21 cellular contexts compared by ENCODE assay signal in genomic region chr11:66904981-66905521, GRCh38. TPM values are rescaled to one million over a fixed set of nuclear protein-coding genes. Genes with fewer than 3 reads are reported as not detected.
DNase-seq lines count a peak whose midpoint lies in the region; ATAC-seq and TF ChIP-seq lines count a peak whose summit lies in the region.
"Had no signal": no experiment of that assay in that cellular context is flagged by ENCODE, and none has a peak within 500 bp of the region (broad histone marks: within the 10 kb centered on the region; RNA-seq: fewer than 3 reads in every experiment).

No MANE protein-coding gene starts in this region.

- no TSS peak for BruUV-seq in PC-9 (replicated peaks; lab: Mats Ljungman, UMichigan)

- TF ChIP-seq POLR2A in suprapubic skin (IDR thresholded peaks at IDR 0.05) = no peak

- H3K4me1 ChIP-seq in HEK293 (ENCODE audit: control insufficient read depth, insufficient read depth, low read length) (no peaks in the 10 kb centered on the region; the same call in 1 of the 2 replicates), PC-9 (replicated peaks; ENCODE audit: insufficient read depth) (peaks cover 34% of the 10 kb centered on the region), suprapubic skin (peaks cover 22% of the 10 kb centered on the region)

- CTCF ChIA-PET in HEK293 (lab: Yijun Ruan, JAX) = no interaction called here
- CTCF ChIA-PET in PC-9 (lab: Charles Lee) = no interaction called here

- no peaks in the 10 kb centered on the region for H3K9me3 ChIP-seq in HEK293 (ENCODE audit: control insufficient read depth, insufficient read depth, low read depth, low read length)
- H3K9me3 ChIP-seq in PC-9 (ENCODE audit: insufficient read depth, low read depth) = no peaks in the 10 kb centered on the region
- no peaks in the 10 kb centered on the region for H3K9me3 ChIP-seq in suprapubic skin
- H3K9me3 ChIP-seq: gastroesophageal sphincter, ovary, right atrium auricular region had no signal

- TF ChIP-seq CTCF in 22Rv1 (IDR thresholded peaks at IDR 0.05) (no peak), HEK293 (tag by site-specific recombination; IDR thresholded peaks at IDR 0.05) (no peak), PC-9 (conservative IDR thresholded peaks at IDR 0.05) (no peak), suprapubic skin (IDR thresholded peaks at IDR 0.05) (no peak)

- POLR2A ChIA-PET in HEK293 (lab: Yijun Ruan, JAX) = no interaction called here
- POLR2A ChIA-PET in PC-9 (lab: Charles Lee; ENCODE audit: unreplicated experiment) = no interaction called here

- peak overlapping the region; percentile 48 for H3K4me2 ChIP-seq in PC-9

- H3K9me2 ChIP-seq in PC-9 (ENCODE audit: insufficient read depth) = no peaks in the 10 kb centered on the region

- no peak overlapping the region for H3K4me3 ChIP-seq in HEK293 (ENCODE audit: low read depth, low read length)
- no peak overlapping the region for H3K4me3 ChIP-seq in PC-9
- H3K4me3 ChIP-seq in suprapubic skin = no peak overlapping the region
- H3K4me3 ChIP-seq: gastroesophageal sphincter, ovary, right atrium auricular region had no signal

- DNase-seq in PC-9 (no peak), suprapubic skin (ENCODE audit: low spot score in 2 of 2) (no peak), OCI-M1 (lab: John Stamatoyannopoulos, UW) (no peak)
- DNase-seq: activated CD8-positive, alpha-beta T cell treated with anti-CD3 and anti-CD28 coated beads for 36 hours; activated naive CD4-positive, alpha-beta T cell; amygdala; central memory CD4-positive, alpha-beta T cell; erythroblast; GOT3; Karpas-422; left cardiac atrium; natural killer cell; NCI-H2171 treated with DMSO at 0.1 percent for 48 hours; ovary had no signal

- H3K27ac ChIP-seq in 22Rv1 (peak overlapping the region; percentile 52), HEK293 (ENCODE audit: extremely low read depth, low read depth, low read length) (no peak overlapping the region), PC-9 (peak overlapping the region; percentile 73), suprapubic skin (no peak overlapping the region)
- H3K27ac ChIP-seq: gastroesophageal sphincter, ovary, right atrium auricular region had no signal

- H3K27me3 ChIP-seq in PC-9 (ENCODE audit: insufficient read depth, low read depth) (no peaks in the 10 kb centered on the region), suprapubic skin (no peaks in the 10 kb centered on the region)
- H3K27me3 ChIP-seq: gastroesophageal sphincter, ovary, right atrium auricular region had no signal

- intact Hi-C loops in PC-9 (cut with micrococcal nuclease; ENCODE audit: unreplicated experiment) = no loop called here

- ATAC-seq in esophagus mucosa = peak; percentile 28
- ATAC-seq in GM21360 (IDR thresholded peaks at IDR 0.05; ENCODE audit: unreplicated experiment) = no peak
- no peak for ATAC-seq in HG02884 (IDR thresholded peaks at IDR 0.05; ENCODE audit: unreplicated experiment)
- ATAC-seq: activated CD8-positive, alpha-beta T cell treated with anti-CD3 and anti-CD28 coated beads for 36 hours; gastroesophageal sphincter; left cardiac atrium; natural killer cell had no signal

- no peak overlapping the region for H2AFZ ChIP-seq in PC-9

- peaks cover 16% of the 10 kb centered on the region for H3F3A ChIP-seq in PC-9 (ENCODE audit: insufficient read depth, low read depth)

- no peaks in the 10 kb centered on the region for H3K36me3 ChIP-seq in HEK293 (ENCODE audit: control insufficient read depth in 2 of 2, insufficient read depth in 1 of 2, low read length in 2 of 2)
- no peaks in the 10 kb centered on the region for H3K36me3 ChIP-seq in PC-9 (ENCODE audit: low read depth)
- H3K36me3 ChIP-seq in suprapubic skin = no peaks in the 10 kb centered on the region
- H3K36me3 ChIP-seq: gastroesophageal sphincter, ovary, right atrium auricular region had no signal

- no peak for TF ChIP-seq EP300 in suprapubic skin (IDR thresholded peaks at IDR 0.05)

- no peaks in the 10 kb centered on the region for H3K79me2 ChIP-seq in PC-9 (ENCODE audit: low read depth)

- H4K20me1 ChIP-seq in PC-9 (ENCODE audit: insufficient read depth) = no peaks in the 10 kb centered on the region

- 82% methylated on average over 8 of the region's 8 CpGs for WGBS in suprapubic skin

TF ChIP-seq in HEK293, 187 proteins besides CTCF, POLR2A, EP300 and RAD21:
- no peak for TF ChIP-seq ZBTB11 (tag by site-specific recombination; conservative IDR thresholded peaks at IDR 0.05; ENCODE audit: low read depth)
- peak; percentile 70 for TF ChIP-seq ZNF623 (tag by site-specific recombination; IDR thresholded peaks at IDR 0.05)
TF ChIP-seq in HEK293: peak in this region for 1.

RNA-seq across cellular contexts. Expression of gene LRFN4, which starts 48.2 kb away (rescaled TPM):
- total RNA-seq in PC-9 (2021) (13.8 and 26.6 TPM in 2 replicates), esophagus mucosa (8.6 TPM), suprapubic skin (1 to 10 TPM; 6.0 to 8.5 (median 8.3) TPM)

RNA-seq across cellular contexts. Expression of gene PC, which starts 53.1 kb away (rescaled TPM):
- 34.9 and 38.9 TPM in 2 replicates for total RNA-seq in PC-9 (2021)
- 50.5 TPM for total RNA-seq in esophagus mucosa
- total RNA-seq in suprapubic skin = 10 to 100 TPM; 10.8 to 25.4 (median 13.9) TPM

Comparison
In these comparisons a context has a peak if more than half of its experiments do, and no peak if none do; other contexts are left out.
1. H3K27ac ChIP-seq: peak in 22Rv1 (single experiment) and PC-9 (single experiment); none in HEK293 (single experiment) and suprapubic skin (single experiment).